Comparison of ENCODE assay signal across 8 cellular contexts in genomic region chr19:8320564-8321066, GRCh38. TPM values are rescaled to one million over a fixed set of nuclear protein-coding genes. Genes with fewer than 3 reads are reported as not detected.
DNase-seq lines count a peak whose midpoint lies in the region; ATAC-seq and TF ChIP-seq lines count a peak whose summit lies in the region.

No MANE protein-coding gene starts in this region.

- peak overlapping the region; percentile 78 to 92 for H3K4me3 ChIP-seq in right atrium auricular region
- peak overlapping the region; percentile 79 to 98 (median 87) for H3K4me3 ChIP-seq in skin epidermis

- H3K4me1 Mint-ChIP-seq in activated T-helper 17 cell treated with anti-CD3 and anti-CD28 coated beads, Interleukin-2, amount 50 U/mL, for 72 hours = peaks cover 5% of the 10 kb centered on the region

- H3K27ac ChIP-seq in right atrium auricular region (peak overlapping the region; percentile 90 to 93), skin epidermis (peak overlapping the region; percentile 88 to 98 (median 94))

- peaks cover 0 to 48% of the 10 kb centered on the region in 2 donors for H3K4me1 ChIP-seq in right atrium auricular region

- peaks cover 67% of the 10 kb centered on the region for H3K36me3 Mint-ChIP-seq in activated T-helper 17 cell treated with anti-CD3 and anti-CD28 coated beads, Interleukin-2, amount 50 U/mL, for 72 hours (ENCODE audit: low read depth)

- no peaks in the 10 kb centered on the region for H3K9me3 ChIP-seq in right atrium auricular region

- H3K36me3 ChIP-seq in right atrium auricular region = peaks cover 23% of the 10 kb centered on the region

- H3K27ac Mint-ChIP-seq in activated T-helper 17 cell treated with anti-CD3 and anti-CD28 coated beads, Interleukin-2, amount 50 U/mL, for 72 hours = peak overlapping the region; percentile 100

- ATAC-seq in GM18909 (IDR thresholded peaks at IDR 0.05; ENCODE audit: poor library complexity, unreplicated experiment) (peak; percentile 15), HG03354 (IDR thresholded peaks at IDR 0.05; ENCODE audit: poor library complexity, severe bottlenecking, unreplicated experiment) (peak; percentile 2), HG03045 (IDR thresholded peaks at IDR 0.05; ENCODE audit: unreplicated experiment) (no peak)
- peak; percentile 31 for ATAC-seq in activated T-helper 17 cell treated with anti-CD3 and anti-CD28 coated beads, Interleukin-2, amount 50 U/mL, for 72 hours (replicated peaks)

- no peak for TF ChIP-seq CTCF in right atrium auricular region (IDR thresholded peaks at IDR 0.05)

- peak overlapping the region; percentile 100 for H3K4me3 Mint-ChIP-seq in activated T-helper 17 cell treated with anti-CD3 and anti-CD28 coated beads, Interleukin-2, amount 50 U/mL, for 72 hours

- no peaks in the 10 kb centered on the region for H3K27me3 ChIP-seq in right atrium auricular region

- no peak for DNase-seq in right atrium auricular region (ENCODE audit: low spot score)
- DNase-seq in COLO829 (ENCODE audit: low spot score) = no peak
- DNase-seq in ecto neural progenitor cell (ENCODE audit: low spot score) = no peak

- H3K27me3 Mint-ChIP-seq in activated T-helper 17 cell treated with anti-CD3 and anti-CD28 coated beads, Interleukin-2, amount 50 U/mL, for 72 hours = no peaks in the 10 kb centered on the region

- no peaks in the 10 kb centered on the region for H3K9me3 Mint-ChIP-seq in activated T-helper 17 cell treated with anti-CD3 and anti-CD28 coated beads, Interleukin-2, amount 50 U/mL, for 72 hours

RNA-seq across cellular contexts. Expression of gene NDUFA7, which starts 0.6 kb away (rescaled TPM):
- 10 to 100 TPM; 42.6 to 51.3 TPM for total RNA-seq in activated T-helper 17 cell treated with anti-CD3 and anti-CD28 coated beads, Interleukin-2, amount 50 U/mL, for 72 hours
- 10 to 100 TPM; 81.0 to 82.0 TPM for total RNA-seq in right atrium auricular region

RNA-seq across cellular contexts. Expression of gene RPS28, which starts 0.7 kb away (rescaled TPM):
- total RNA-seq in activated T-helper 17 cell treated with anti-CD3 and anti-CD28 coated beads, Interleukin-2, amount 50 U/mL, for 72 hours = 1,000 to 10,000 TPM; 2,364 to 2,621 TPM
- total RNA-seq in right atrium auricular region = 100 to 1,000 TPM; 158 to 402 TPM

RNA-seq across cellular contexts. Expression of gene CD320, which starts 12.5 kb away (rescaled TPM):
- total RNA-seq in activated T-helper 17 cell treated with anti-CD3 and anti-CD28 coated beads, Interleukin-2, amount 50 U/mL, for 72 hours = 10 to 100 TPM; 49.0 to 87.8 TPM
- total RNA-seq in right atrium auricular region = 10 to 100 TPM; 48.8 to 51.0 TPM

RNA-seq across cellular contexts. Expression of gene KANK3, which starts 22.4 kb away (rescaled TPM):
- 1 to 10 TPM; 1.4 to 6.3 TPM for total RNA-seq in activated T-helper 17 cell treated with anti-CD3 and anti-CD28 coated beads, Interleukin-2, amount 50 U/mL, for 72 hours
- 10 to 100 TPM; 12.8 to 18.4 TPM for total RNA-seq in right atrium auricular region

RNA-seq across cellular contexts. Expression of gene ANGPTL4, which starts 43.3 kb away (rescaled TPM):
- 100 to 1,000 TPM in 1 of 2 donors, 1 to 10 TPM in 1; 4.8 to 120 TPM for total RNA-seq in activated T-helper 17 cell treated with anti-CD3 and anti-CD28 coated beads, Interleukin-2, amount 50 U/mL, for 72 hours
- 10 to 100 TPM; 32.6 to 69.1 TPM for total RNA-seq in right atrium auricular region

Comparison
In these comparisons a context has a peak if more than half of its experiments do, and no peak if none do; other contexts are left out.
1. RNA of gene RPS28, which starts 0.7 kb away (total RNA-seq): 2,364 to 2,621 TPM in activated T-helper 17 cell treated with anti-CD3 and anti-CD28 coated beads, Interleukin-2, amount 50 U/mL, for 72 hours; 158 to 402 TPM in right atrium auricular region; every median in the first group is over 4 times any median in the second.